1 cellular context compared by ENCODE assay signal in genomic region chr10:75281980-75282379, GRCh38.
TF ChIP-seq lines count a peak whose summit lies in the region.

No MANE protein-coding gene starts in this region.

TF ChIP-seq in HCT116, 20 proteins besides CTCF, POLR2A, EP300 and RAD21:
- TF ChIP-seq ELF1 (IDR thresholded peaks at IDR 0.05; ENCODE audit: borderline replicate concordance, low read depth) (no peak), ZFX (IDR thresholded peaks at IDR 0.05) (no peak), TCF7L2 (IDR thresholded peaks at IDR 0.05; ENCODE audit: borderline replicate concordance, extremely low read depth, insufficient read depth, insufficient read length) (peak; percentile 61), ATF3 (IDR thresholded peaks at IDR 0.05) (no peak)
TF ChIP-seq in HCT116: peak in this region for 1.
